In the genomic region with DNA sequence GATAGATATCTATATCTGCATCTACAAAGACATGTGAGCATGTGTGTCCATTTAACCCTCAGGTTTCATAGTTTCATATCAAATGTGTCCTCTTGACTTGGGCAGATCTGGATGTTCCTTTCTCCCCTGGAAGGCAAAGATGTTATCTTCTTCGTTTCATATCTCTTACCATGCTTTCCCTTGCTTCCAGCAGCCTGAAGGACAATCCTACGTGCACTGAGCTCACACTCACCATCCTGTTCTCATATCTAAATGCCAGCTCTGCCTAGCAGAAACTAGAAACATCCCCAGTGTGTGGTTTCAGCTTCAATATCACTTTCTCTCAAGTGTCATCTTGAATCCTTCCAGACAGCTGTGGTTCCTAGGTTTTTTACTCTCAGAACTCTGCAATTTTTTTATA, we compare ENCODE assay signal across 18 cellular contexts.
DNase-seq lines count a peak whose midpoint lies in the region; ATAC-seq, FAIRE-seq and TF ChIP-seq lines count a peak whose summit lies in the region.
"Had no signal": no experiment of that assay in that cellular context is flagged by ENCODE, and none has a peak within 500 bp of the region (broad histone marks: within the 10 kb centered on the region; RNA-seq: fewer than 3 reads in every experiment).

No MANE protein-coding gene starts in this region.

- H3K9me2 ChIP-seq in OCI-LY7 (ENCODE audit: insufficient read depth, low read length) = no peaks in the 10 kb centered on the region

- intact Hi-C loops in OCI-LY7 (cut with micrococcal nuclease; ENCODE audit: unreplicated experiment) = no loop called here

- peaks cover 5% of the 10 kb centered on the region for H3K4me1 Mint-ChIP-seq in activated T-cell treated with anti-CD3 and anti-CD28 coated beads, Interleukin-2, amount 50 U/mL, for 72 hours (ENCODE audit: low read depth)
- H3K4me1 Mint-ChIP-seq in endothelial cell (ENCODE audit: unreplicated experiment) = peaks cover 21% of the 10 kb centered on the region
- H3K4me1 Mint-ChIP-seq: B cell had no signal

- ATAC-seq in activated T-cell treated with anti-CD3 and anti-CD28 coated beads, Interleukin-2, amount 50 U/mL, for 72 hours (replicated peaks in 1 of 2) = peak; percentile 26 to 29
- ATAC-seq: CD8-positive, alpha-beta T cell had no signal

- H3K27ac Mint-ChIP-seq in activated T-cell treated with anti-CD3 and anti-CD28 coated beads, Interleukin-2, amount 50 U/mL, for 72 hours = no peak overlapping the region
- H3K27ac Mint-ChIP-seq in endothelial cell (ENCODE audit: unreplicated experiment) = peak overlapping the region; percentile 48
- H3K27ac Mint-ChIP-seq: B cell; CD8-positive, alpha-beta T cell had no signal

- H3K4me2 ChIP-seq in OCI-LY7 (ENCODE audit: low read length) = no peak overlapping the region
- H3K4me2 ChIP-seq: BLaER1 treated with 17β-estradiol and CSF1 and Interleukin-3, amounts not matched to agents 10 nM and 100 nM had no signal

- H3K4me3 ChIP-seq in OCI-LY7 (ENCODE audit: low read depth, low read length, poor library complexity, severe bottlenecking) = no peak overlapping the region
- H3K4me3 ChIP-seq: BLaER1 treated with 17β-estradiol and CSF1 and Interleukin-3, amounts not matched to agents 10 nM and 100 nM; GM23248; HAP-1 had no signal

- H3K9me3 Mint-ChIP-seq in activated T-cell treated with anti-CD3 and anti-CD28 coated beads, Interleukin-2, amount 50 U/mL, for 72 hours = peaks cover 0 to 2% of the 10 kb centered on the region in 2 donors
- H3K9me3 Mint-ChIP-seq in endothelial cell (ENCODE audit: unreplicated experiment) = no peaks in the 10 kb centered on the region

- DNase-seq in activated T-cell treated with anti-CD3 and anti-CD28 coated beads, Interleukin-2, amount 50 U/mL, for 72 hours = no peak
- no peak for DNase-seq in activated T-cell treated with anti-CD3 and anti-CD28 coated beads, Interleukin-2, amount 50 U/mL, for 1 hour
- DNase-seq in GM19239 (ENCODE audit: insufficient read length, low spot score) = no peak
- DNase-seq in OCI-LY7 (ENCODE audit: low spot score) = no peak
- DNase-seq in endothelial cell (ENCODE audit: low spot score) = no peak
- DNase-seq in NOMO-1 treated with dmso at 0.1 percent for 144 hours (lab: John Stamatoyannopoulos, UW; ENCODE audit: unreplicated experiment) = no peak
- DNase-seq in foreskin melanocyte = no peak
- DNase-seq: CD8-positive, alpha-beta T cell; COR-L47; GM23248; IMR-90 had no signal

- H2AFZ ChIP-seq in OCI-LY7 (ENCODE audit: low read length) = no peak overlapping the region
- H2AFZ ChIP-seq: GM23248 had no signal

- CTCF ChIA-PET in OCI-LY7 (lab: Charles Lee; ENCODE audit: unreplicated experiment) = no interaction called here

- H3K79me2 ChIP-seq in OCI-LY7 (ENCODE audit: insufficient read depth, low read depth, low read length) = no peaks in the 10 kb centered on the region

- POLR2A ChIA-PET in OCI-LY7 (lab: Charles Lee) = no interaction called here

- H3K27me3 Mint-ChIP-seq in activated T-cell treated with anti-CD3 and anti-CD28 coated beads, Interleukin-2, amount 50 U/mL, for 72 hours (ENCODE audit: low read depth) = no peaks in the 10 kb centered on the region
- peaks cover 4% of the 10 kb centered on the region for H3K27me3 Mint-ChIP-seq in endothelial cell (ENCODE audit: unreplicated experiment)
- H3K27me3 Mint-ChIP-seq: B cell had no signal

- H3K36me3 ChIP-seq in OCI-LY7 (ENCODE audit: insufficient read depth, low read length) = peaks cover 76% of the 10 kb centered on the region
- H3K36me3 ChIP-seq: HAP-1 had no signal

- no peaks in the 10 kb centered on the region for H3K4me1 ChIP-seq in OCI-LY7 (ENCODE audit: insufficient read depth, low read length, poor library complexity, severe bottlenecking)
- H3K4me1 ChIP-seq: BLaER1 treated with 17β-estradiol and CSF1 and Interleukin-3, amounts not matched to agents 10 nM and 100 nM; HAP-1 had no signal

- H3K36me3 Mint-ChIP-seq in activated T-cell treated with anti-CD3 and anti-CD28 coated beads, Interleukin-2, amount 50 U/mL, for 72 hours (ENCODE audit: insufficient read depth in 2 of 2) = peaks cover 21 to 42% of the 10 kb centered on the region in 2 donors
- peaks cover 41% of the 10 kb centered on the region for H3K36me3 Mint-ChIP-seq in endothelial cell (ENCODE audit: low read depth, unreplicated experiment)

- no peak overlapping the region for H3K4me3 Mint-ChIP-seq in activated T-cell treated with anti-CD3 and anti-CD28 coated beads, Interleukin-2, amount 50 U/mL, for 72 hours
- H3K4me3 Mint-ChIP-seq in endothelial cell (ENCODE audit: unreplicated experiment) = peak overlapping the region; percentile 81
- H3K4me3 Mint-ChIP-seq: B cell; CD8-positive, alpha-beta T cell had no signal

- TSS peak; percentile 1 for BruUV-seq in OCI-LY7 (replicated peaks; lab: Mats Ljungman, UMichigan)

- H3K9me3 ChIP-seq in OCI-LY7 (ENCODE audit: low read length) = 0 out of 2 replicates have a peak, but pooled peaks cover 7% of the 10 kb centered on the region
- H3K9me3 ChIP-seq: HAP-1 had no signal

- peak; percentile 28 for FAIRE-seq in GM19239 (lab: Jason Lieb, UNC)
- FAIRE-seq: D721Med, G401.6, GM12891, HTR-8/SVneo had no signal

- no peak overlapping the region for H3K27ac ChIP-seq in OCI-LY7 (ENCODE audit: low read depth, low read length, poor library complexity, severe bottlenecking)
- H3K27ac ChIP-seq: BLaER1 treated with 17β-estradiol and CSF1 and Interleukin-3, amounts not matched to agents 10 nM and 100 nM; GM23248 had no signal

- H4K20me1 ChIP-seq in OCI-LY7 (ENCODE audit: insufficient read depth, low read length) = no peaks in the 10 kb centered on the region
- H4K20me1 ChIP-seq: BLaER1 treated with 17β-estradiol and CSF1 and Interleukin-3, amounts not matched to agents 10 nM and 100 nM had no signal

- TF ChIP-seq CTCF in OCI-LY7 (conservative IDR thresholded peaks at IDR 0.05; ENCODE audit: low read length) = no peak
- TF ChIP-seq CTCF in endothelial cell (IDR thresholded peaks at IDR 0.05; ENCODE audit: unreplicated experiment) = no peak
